14 cellular contexts compared by ENCODE assay signal in genomic region chr14:50800032-50800431, GRCh38.
"Had no signal": no experiment of that assay in that cellular context is flagged by ENCODE, and none has a peak within 500 bp of the region (broad histone marks: within the 10 kb centered on the region; RNA-seq: fewer than 3 reads in every experiment).

No MANE protein-coding gene starts in this region.

- ATAC-seq: activated CD4-positive, CD25-positive, alpha-beta regulatory T cell treated with anti-CD3 and anti-CD28 coated beads, Interleukin-2, amount 50 U/mL, for 24 hours; left cardiac atrium; lower lobe of right lung had no signal

- DNase-seq: activated effector memory CD4-positive, alpha-beta T cell treated with Interleukin-2 at 50 U/mL for 16 hours; activated T-cell treated with anti-CD3 and anti-CD28 coated beads, Interleukin-2, amount 50 U/mL, for 1 hour; amniotic stem cell; brain microvascular endothelial cell; dorsolateral prefrontal cortex; immature natural killer cell; left cardiac atrium; lower lobe of right lung; naive B cell; posterior cingulate gyrus had no signal

- H3K4me3 ChIP-seq: dorsolateral prefrontal cortex, lower lobe of right lung, skin epidermis had no signal

- H3K27me3 Mint-ChIP-seq: activated naive CD4-positive, alpha-beta T cell treated with anti-CD3 and anti-CD28 coated beads, Interleukin-2, amount 50 U/mL, for 24 hours; naive B cell had no signal

- H3K4me3 Mint-ChIP-seq: activated naive CD4-positive, alpha-beta T cell treated with anti-CD3 and anti-CD28 coated beads, Interleukin-2, amount 50 U/mL, for 24 hours; immature natural killer cell; naive B cell; T-helper 2 cell treated with Interferon-gamma antibody and Interleukin-4, amounts not matched to agents 5 μg/mL and 100 μg/mL, for 36 hours had no signal

- H3K27ac Mint-ChIP-seq: activated naive CD4-positive, alpha-beta T cell treated with anti-CD3 and anti-CD28 coated beads, Interleukin-2, amount 50 U/mL, for 24 hours; immature natural killer cell; T-helper 2 cell treated with Interferon-gamma antibody and Interleukin-4, amounts not matched to agents 5 μg/mL and 100 μg/mL, for 36 hours had no signal

- H3K27me3 ChIP-seq: brain microvascular endothelial cell, dorsolateral prefrontal cortex had no signal

- H3K27ac ChIP-seq: brain microvascular endothelial cell, lower lobe of right lung, skin epidermis had no signal

- H3K9me3 ChIP-seq: lower lobe of right lung had no signal

- H3K9me3 Mint-ChIP-seq: activated naive CD4-positive, alpha-beta T cell treated with anti-CD3 and anti-CD28 coated beads, Interleukin-2, amount 50 U/mL, for 24 hours; immature natural killer cell; naive B cell; T-helper 2 cell treated with Interferon-gamma antibody and Interleukin-4, amounts not matched to agents 5 μg/mL and 100 μg/mL, for 36 hours had no signal

- H3K36me3 ChIP-seq: brain microvascular endothelial cell had no signal
